ENCODE assay signal across 25 cellular contexts in the genomic region with DNA sequence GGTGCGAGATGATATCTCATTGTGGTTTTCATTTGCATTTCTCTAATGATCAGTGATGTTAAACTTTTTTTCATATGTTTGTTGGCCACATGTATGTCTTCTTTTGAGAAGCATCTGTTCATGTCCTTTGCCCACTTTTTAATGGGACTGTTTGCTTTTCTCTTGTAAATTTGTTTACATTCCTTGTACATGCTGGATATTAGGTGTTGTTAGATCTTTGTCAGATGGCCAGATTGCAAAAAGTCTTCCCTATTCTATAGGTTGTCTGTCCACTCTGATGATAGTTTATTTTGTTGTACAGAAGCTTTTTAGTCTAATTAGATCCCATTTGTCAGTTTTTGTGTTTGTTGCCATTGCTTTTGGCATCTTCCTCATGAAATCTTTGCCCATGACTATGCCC.
"Had no signal": no experiment of that assay in that cellular context is flagged by ENCODE, and none has a peak within 500 bp of the region (broad histone marks: within the 10 kb centered on the region; RNA-seq: fewer than 3 reads in every experiment).

No MANE protein-coding gene starts in this region.

- H3K27me3 Mint-ChIP-seq: naive B cell; naive thymus-derived CD8-positive, alpha-beta T cell had no signal

- H3K27ac ChIP-seq: colonic mucosa, dorsolateral prefrontal cortex, esophagus muscularis mucosa, gastrocnemius medialis, heart right ventricle, left lung, lower lobe of right lung had no signal

- H3K4me3 Mint-ChIP-seq: mesothelial cell of epicardium; naive B cell; naive thymus-derived CD8-positive, alpha-beta T cell had no signal

- H3K27ac Mint-ChIP-seq: mesothelial cell of epicardium; naive thymus-derived CD8-positive, alpha-beta T cell had no signal

- ATAC-seq: gastrocnemius medialis; heart right ventricle; left cardiac atrium; left lung; left ventricle myocardium superior; lower lobe of right lung; mucosa of descending colon; naive thymus-derived CD8-positive, alpha-beta T cell had no signal

- H3K36me3 ChIP-seq: colonic mucosa, gastrocnemius medialis, lower lobe of right lung had no signal

- H3K27me3 ChIP-seq: colonic mucosa, dorsolateral prefrontal cortex, esophagus muscularis mucosa, gastrocnemius medialis, heart right ventricle, left lung had no signal

- DNase-seq: colonic mucosa; dermis blood vessel endothelial cell; dorsolateral prefrontal cortex; effector CD4-positive, alpha-beta T cell; effector memory CD4-positive, alpha-beta T cell; foreskin fibroblast; foreskin melanocyte; gastrocnemius medialis; glutamatergic neuron; head of caudate nucleus; heart right ventricle; hippocampal formation; left cardiac atrium; left lung; left ventricle myocardium superior; lower lobe of right lung; mesenchymal stem cell; mucosa of descending colon; naive B cell; naive thymus-derived CD8-positive, alpha-beta T cell had no signal

- H3K4me1 ChIP-seq: colonic mucosa, esophagus muscularis mucosa, gastrocnemius medialis, heart right ventricle, left lung, lower lobe of right lung had no signal

- FAIRE-seq: endothelial cell of umbilical vein, islet of Langerhans, keratinocyte had no signal

- H3K4me1 Mint-ChIP-seq: mesothelial cell of epicardium; naive B cell; naive thymus-derived CD8-positive, alpha-beta T cell had no signal

- H3K4me3 ChIP-seq: colonic mucosa, dorsolateral prefrontal cortex, esophagus muscularis mucosa, gastrocnemius medialis, heart right ventricle, left lung, lower lobe of right lung, mucosa of descending colon had no signal

- H3K9me3 ChIP-seq: colonic mucosa, gastrocnemius medialis, lower lobe of right lung, mucosa of descending colon had no signal
